In genomic region chr4:167469436-167469835, GRCh38 we compare ENCODE assay signal across 24 cellular contexts.
"Had no signal": no experiment of that assay in that cellular context is flagged by ENCODE, and none has a peak within 500 bp of the region (broad histone marks: within the 10 kb centered on the region; RNA-seq: fewer than 3 reads in every experiment).

No MANE protein-coding gene starts in this region.

- DNase-seq: naive thymus-derived CD8-positive, alpha-beta T cell; nephron progenitor cell; occipital lobe; ovary; posterior cingulate gyrus; psoas muscle; right cardiac atrium; right lobe of liver; sigmoid colon; small intestine; stimulated activated CD4-positive, alpha-beta T cell treated with anti-CD3 and anti-CD28 coated beads, Interleukin-15, amount 100 ng/mL, for 24 hours; stimulated activated CD4-positive, alpha-beta T cell treated with anti-CD3 and anti-CD28 coated beads, Interleukin-2, amount 100 ng/mL, for 24 hours; stimulated activated CD4-positive, alpha-beta T cell treated with anti-CD3 and anti-CD28 coated beads, Interleukin-2, amount 100 ng/mL, for 48 hours; stimulated activated CD4-positive, alpha-beta T cell treated with anti-CD3 and anti-CD28 coated beads, Interleukin-4, amount 100 ng/mL, for 24 hours; stimulated activated naive B cell treated with anti-CD40 and anti-IgM and Interleukin-4, amounts not matched to agents 10 μg/mL and 1 μg/mL and 100 μg/mL, for 72 hours; stimulated activated naive CD4-positive, alpha-beta T cell treated with Interleukin-2 at 50 U/mL for 16 hours; stomach; thyroid gland; upper lobe of right lung; uterus had no signal

- H3K9me3 ChIP-seq: ovary, psoas muscle, right lobe of liver, sigmoid colon, stomach, thoracic aorta, thyroid gland, tibial nerve, upper lobe of right lung, uterus had no signal

- H3K27me3 ChIP-seq: neural progenitor cell, ovary, right lobe of liver, sigmoid colon, stomach, thyroid gland, tibial nerve, upper lobe of right lung, uterus had no signal

- H2AFZ ChIP-seq: neural progenitor cell, parathyroid adenoma had no signal

- FAIRE-seq: small intestine had no signal

- H3K4me1 ChIP-seq: neural progenitor cell, parathyroid adenoma, psoas muscle, right lobe of liver, sigmoid colon, stomach, thyroid gland, tibial nerve, upper lobe of right lung, uterus had no signal

- H3K36me3 ChIP-seq: neural progenitor cell, ovary, right lobe of liver, sigmoid colon, stomach, thoracic aorta, thyroid gland, tibial nerve, upper lobe of right lung, uterus had no signal

- H3K9ac ChIP-seq: neural progenitor cell, parathyroid adenoma had no signal

- H3K79me2 ChIP-seq: parathyroid adenoma had no signal

- H3K27ac ChIP-seq: neural progenitor cell, ovary, parathyroid adenoma, psoas muscle, right lobe of liver, sigmoid colon, stomach, thoracic aorta, thyroid gland, tibial nerve, upper lobe of right lung, uterus had no signal

- H3K4me2 ChIP-seq: neural progenitor cell had no signal

- H3K4me3 ChIP-seq: neural progenitor cell, ovary, psoas muscle, right lobe of liver, sigmoid colon, stomach, thoracic aorta, thyroid gland, tibial nerve, upper lobe of right lung, uterus had no signal
